Comparison of ENCODE assay signal across 8 cellular contexts in the genomic region with DNA sequence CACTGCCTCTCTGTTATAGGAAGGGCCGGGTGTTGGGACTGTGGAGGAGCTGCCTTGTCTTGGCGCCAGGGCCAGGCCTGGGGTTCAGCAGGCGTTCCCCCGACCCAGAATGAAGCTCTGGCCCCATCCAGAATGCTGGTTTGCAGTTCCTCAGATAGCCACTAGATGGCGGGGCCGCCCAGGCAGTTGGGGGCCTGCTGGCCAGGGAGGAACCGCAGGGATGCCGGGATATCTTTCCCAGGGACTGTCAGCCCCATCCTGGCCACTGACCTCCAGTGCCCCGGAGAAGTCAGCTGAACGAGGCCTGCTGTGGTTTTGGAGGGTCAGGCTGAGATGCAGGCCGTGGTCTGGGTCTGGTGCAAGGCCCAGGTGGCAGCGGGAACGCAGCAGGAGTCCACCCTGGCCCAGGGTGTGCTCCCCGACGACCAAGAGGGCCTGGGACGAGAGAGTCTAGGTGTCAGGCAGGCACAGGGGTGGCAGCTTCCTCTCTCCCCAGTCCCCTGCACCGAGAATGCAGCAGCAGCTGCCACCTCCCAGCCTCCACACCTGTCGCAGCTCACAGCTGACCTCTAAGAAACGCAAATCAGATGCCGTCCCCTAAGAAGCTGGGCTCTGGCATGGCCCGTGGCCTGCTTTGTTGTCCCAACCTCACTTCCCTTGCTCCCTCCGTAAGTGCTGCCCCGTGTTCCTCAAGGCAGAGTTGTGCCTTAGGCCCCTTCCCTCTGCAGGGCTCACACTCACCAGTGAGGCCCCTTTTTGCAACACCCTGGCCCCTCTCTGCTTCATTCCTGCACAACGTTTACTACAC. TPM values are rescaled to one million over a fixed set of nuclear protein-coding genes. Genes with fewer than 3 reads are reported as not detected.
A peak's percentile ranks its signal among the peaks of the same experiment; 100 is the strongest.
DNase-seq lines count a peak whose midpoint lies in the region; ATAC-seq and TF ChIP-seq lines count a peak whose summit lies in the region.

No MANE protein-coding gene starts in this region.

- no peak for TF ChIP-seq POLR2A in esophagus muscularis mucosa (IDR thresholded peaks at IDR 0.05; ENCODE audit: low read depth)

- TF ChIP-seq EP300 in esophagus muscularis mucosa (IDR thresholded peaks at IDR 0.05), result no peak

- peaks cover 9% of the 10 kb centered on the region for H3K4me1 Mint-ChIP-seq in GM23338
- peaks cover 0 to 5% (median 1%) of the 10 kb centered on the region in 4 donors for H3K4me1 Mint-ChIP-seq in naive thymus-derived CD8-positive, alpha-beta T cell

- 34% methylated on average over 9 of the region's 24 CpGs for WGBS in esophagus muscularis mucosa

- H3K4me2 ChIP-seq in GM23338, result no peak overlapping the region

- peaks cover 11% of the 10 kb centered on the region; the same call in 1 of the 2 replicates for H3F3A ChIP-seq in GM23338 (replicated peaks; ENCODE audit: low read depth)

- H3K4me3 Mint-ChIP-seq in GM23338, result no peak overlapping the region
- H3K4me3 Mint-ChIP-seq in naive thymus-derived CD8-positive, alpha-beta T cell, result no peak overlapping the region

- peak; percentile 99 for TF ChIP-seq CTCF in BJ (IDR thresholded peaks at IDR 0.05; ENCODE audit: insufficient read depth, low read depth, low read length)
- TF ChIP-seq CTCF in GM23338 (conservative IDR thresholded peaks at IDR 0.05; ENCODE audit: low read depth in 2 of 2), result peak; percentile 97 to 99
- peak in 2 of 3 experiments; percentile 95 to 98 for TF ChIP-seq CTCF in esophagus muscularis mucosa (IDR thresholded peaks at IDR 0.05)

- H3K27me3 Mint-ChIP-seq in GM23338 (ENCODE audit: insufficient read depth, low read depth, poor library complexity), result peaks cover 16% of the 10 kb centered on the region
- H3K27me3 Mint-ChIP-seq in naive thymus-derived CD8-positive, alpha-beta T cell, result no peaks in the 10 kb centered on the region

- POLR2A ChIA-PET in BJ (lab: Charles Lee), result no interaction called here
- POLR2A ChIA-PET in naive thymus-derived CD8-positive, alpha-beta T cell (lab: Charles Lee), result no interaction called here

- no peaks in the 10 kb centered on the region for H3K9me3 Mint-ChIP-seq in GM23338
- no peaks in the 10 kb centered on the region for H3K9me3 Mint-ChIP-seq in naive thymus-derived CD8-positive, alpha-beta T cell

- no peaks in the 10 kb centered on the region for H3K79me2 ChIP-seq in GM23338 (replicated peaks; ENCODE audit: insufficient read depth)

- CTCF ChIA-PET in BJ (lab: Yijun Ruan, JAX), result interaction anchor here (0.6 to 6.2 kb wide), 38 partner anchors 10 to 612 kb away, joined by 3 to 75 read pairs (median 4); no protein-coding TSS in a partner anchor

- H3K27ac ChIP-seq in GM23338 (ENCODE audit: low read depth) (peak overlapping the region; percentile 59; the same call in 1 of the 2 replicates), esophagus muscularis mucosa (replicated peaks in 1 of 4) (no peak overlapping the region)

- no peak overlapping the region for H3K27ac Mint-ChIP-seq in GM23338
- no peak overlapping the region for H3K27ac Mint-ChIP-seq in naive thymus-derived CD8-positive, alpha-beta T cell

- H3K27me3 ChIP-seq in BJ (ENCODE audit: control insufficient read depth, insufficient read depth, low read length) (0 out of 2 replicates have a peak, but pooled peaks cover 2% of the 10 kb centered on the region), GM23338 (ENCODE audit: insufficient read depth) (no peaks in the 10 kb centered on the region), NT2/D1 (ENCODE audit: insufficient read depth, insufficient read length) (no peaks in the 10 kb centered on the region), esophagus muscularis mucosa (no peaks in the 10 kb centered on the region)

- DNase-seq in BJ (ENCODE audit: low read depth) (no peak), GM23338 (ENCODE audit: low spot score) (peak; percentile 93), NT2/D1 (ENCODE audit: low read depth, low spot score) (peak; percentile 63), activated T-cell treated with anti-CD3 and anti-CD28 coated beads for 1 hour (ENCODE audit: low read depth) (peak; percentile 53), esophagus muscularis mucosa (ENCODE audit: extremely low spot score) (no peak)
- DNase-seq in naive thymus-derived CD8-positive, alpha-beta T cell, result peak; percentile 31 to 80 (median 60)
- peak; percentile 17 to 32 for DNase-seq in stimulated activated CD8-positive, alpha-beta memory T cell treated with anti-CD3 and anti-CD28 coated beads, Interleukin-7, amount 100 ng/mL, for 4 hours (ENCODE audit: low read depth in 2 of 2)

- H3K4me3 ChIP-seq in BJ (ENCODE audit: low read depth, low read length), result no peak overlapping the region
- no peak overlapping the region for H3K4me3 ChIP-seq in GM23338
- no peak overlapping the region for H3K4me3 ChIP-seq in NT2/D1 (ENCODE audit: insufficient read length, low read depth)
- no peak overlapping the region for H3K4me3 ChIP-seq in esophagus muscularis mucosa

- H3K9ac ChIP-seq in NT2/D1 (ENCODE audit: insufficient read length, low read depth), result peak overlapping the region; percentile 77

- intact Hi-C loops in esophagus muscularis mucosa (cut with DNase I), result loop anchor here (5.0 to 10.0 kb wide), 2 partner anchors 316 to 668 kb away; no protein-coding TSS in a partner anchor

- H4K20me1 ChIP-seq in GM23338 (replicated peaks; ENCODE audit: insufficient read depth), result no peaks in the 10 kb centered on the region

- no peaks in the 10 kb centered on the region for H3K9me2 ChIP-seq in GM23338 (ENCODE audit: insufficient read depth)

- ATAC-seq in GM23338 (peak; percentile 86), GM18907 (IDR thresholded peaks at IDR 0.05; ENCODE audit: unreplicated experiment) (no peak)
- ATAC-seq in naive thymus-derived CD8-positive, alpha-beta T cell, result peak; percentile 63 to 74

- no peaks in the 10 kb centered on the region for H3K36me3 ChIP-seq in BJ (ENCODE audit: control insufficient read depth, insufficient read depth, low read length)
- no peaks in the 10 kb centered on the region for H3K36me3 ChIP-seq in GM23338 (ENCODE audit: insufficient read depth)
- H3K36me3 ChIP-seq in NT2/D1 (ENCODE audit: insufficient read depth, insufficient read length, low read length), result no peaks in the 10 kb centered on the region
- no peaks in the 10 kb centered on the region for H3K36me3 ChIP-seq in esophagus muscularis mucosa

- H3K4me1 ChIP-seq in GM23338 (ENCODE audit: insufficient read depth) (no peaks in the 10 kb centered on the region; the same call in 1 of the 2 replicates), NT2/D1 (ENCODE audit: insufficient read depth, insufficient read length) (peaks cover 25% of the 10 kb centered on the region), esophagus muscularis mucosa (peaks cover 0 to 11% (median 4%) of the 10 kb centered on the region in 4 donors)

- H2AFZ ChIP-seq in GM23338, result peak overlapping the region; percentile 96; the same call in 1 of the 2 replicates

- H3K36me3 Mint-ChIP-seq in GM23338 (ENCODE audit: low read depth), result no peaks in the 10 kb centered on the region
- no peaks in the 10 kb centered on the region for H3K36me3 Mint-ChIP-seq in naive thymus-derived CD8-positive, alpha-beta T cell

- H3K9me3 ChIP-seq in NT2/D1 (ENCODE audit: insufficient read depth, low read length), result no peaks in the 10 kb centered on the region
- H3K9me3 ChIP-seq in esophagus muscularis mucosa, result no peaks in the 10 kb centered on the region

TF ChIP-seq in GM23338, 12 proteins besides CTCF, POLR2A, EP300 and RAD21:
- TF ChIP-seq POLR2AphosphoS5 (IDR thresholded peaks at IDR 0.05; ENCODE audit: low read depth), result no peak
- TF ChIP-seq, protein P1, sequence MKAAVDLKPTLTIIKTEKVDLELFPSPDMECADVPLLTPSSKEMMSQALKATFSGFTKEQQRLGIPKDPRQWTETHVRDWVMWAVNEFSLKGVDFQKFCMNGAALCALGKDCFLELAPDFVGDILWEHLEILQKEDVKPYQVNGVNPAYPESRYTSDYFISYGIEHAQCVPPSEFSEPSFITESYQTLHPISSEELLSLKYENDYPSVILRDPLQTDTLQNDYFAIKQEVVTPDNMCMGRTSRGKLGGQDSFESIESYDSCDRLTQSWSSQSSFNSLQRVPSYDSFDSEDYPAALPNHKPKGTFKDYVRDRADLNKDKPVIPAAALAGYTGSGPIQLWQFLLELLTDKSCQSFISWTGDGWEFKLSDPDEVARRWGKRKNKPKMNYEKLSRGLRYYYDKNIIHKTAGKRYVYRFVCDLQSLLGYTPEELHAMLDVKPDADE (IDR thresholded peaks at IDR 0.05), result no peak
- TF ChIP-seq, protein P2, sequence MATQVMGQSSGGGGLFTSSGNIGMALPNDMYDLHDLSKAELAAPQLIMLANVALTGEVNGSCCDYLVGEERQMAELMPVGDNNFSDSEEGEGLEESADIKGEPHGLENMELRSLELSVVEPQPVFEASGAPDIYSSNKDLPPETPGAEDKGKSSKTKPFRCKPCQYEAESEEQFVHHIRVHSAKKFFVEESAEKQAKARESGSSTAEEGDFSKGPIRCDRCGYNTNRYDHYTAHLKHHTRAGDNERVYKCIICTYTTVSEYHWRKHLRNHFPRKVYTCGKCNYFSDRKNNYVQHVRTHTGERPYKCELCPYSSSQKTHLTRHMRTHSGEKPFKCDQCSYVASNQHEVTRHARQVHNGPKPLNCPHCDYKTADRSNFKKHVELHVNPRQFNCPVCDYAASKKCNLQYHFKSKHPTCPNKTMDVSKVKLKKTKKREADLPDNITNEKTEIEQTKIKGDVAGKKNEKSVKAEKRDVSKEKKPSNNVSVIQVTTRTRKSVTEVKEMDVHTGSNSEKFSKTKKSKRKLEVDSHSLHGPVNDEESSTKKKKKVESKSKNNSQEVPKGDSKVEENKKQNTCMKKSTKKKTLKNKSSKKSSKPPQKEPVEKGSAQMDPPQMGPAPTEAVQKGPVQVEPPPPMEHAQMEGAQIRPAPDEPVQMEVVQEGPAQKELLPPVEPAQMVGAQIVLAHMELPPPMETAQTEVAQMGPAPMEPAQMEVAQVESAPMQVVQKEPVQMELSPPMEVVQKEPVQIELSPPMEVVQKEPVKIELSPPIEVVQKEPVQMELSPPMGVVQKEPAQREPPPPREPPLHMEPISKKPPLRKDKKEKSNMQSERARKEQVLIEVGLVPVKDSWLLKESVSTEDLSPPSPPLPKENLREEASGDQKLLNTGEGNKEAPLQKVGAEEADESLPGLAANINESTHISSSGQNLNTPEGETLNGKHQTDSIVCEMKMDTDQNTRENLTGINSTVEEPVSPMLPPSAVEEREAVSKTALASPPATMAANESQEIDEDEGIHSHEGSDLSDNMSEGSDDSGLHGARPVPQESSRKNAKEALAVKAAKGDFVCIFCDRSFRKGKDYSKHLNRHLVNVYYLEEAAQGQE (IDR thresholded peaks at IDR 0.05; ENCODE audit: unreplicated experiment), result no peak
- TF ChIP-seq EZH2 (IDR thresholded peaks at IDR 0.05; ENCODE audit: low read depth, unreplicated experiment), result no peak
- TF ChIP-seq NANOG (IDR thresholded peaks at IDR 0.05; ENCODE audit: borderline replicate concordance), result no peak
- TF ChIP-seq JUNB (IDR thresholded peaks at IDR 0.05; ENCODE audit: unreplicated experiment), result no peak
TF ChIP-seq in GM23338: peak in this region for 0.

RNA-seq across cellular contexts. Expression of gene RMI2, which starts 51.2 kb away (rescaled TPM):
- polyA plus RNA-seq in BJ (2011; rRNA removed) (1.7 and 3.2 TPM in 2 replicates), GM23338 (2016; fragmentation: Nextera tagmentation; extraction: Ambion mirVana) (103 and 108 TPM in 2 replicates)
- 1.2 TPM in 2 replicates for polyA minus RNA-seq in BJ (2011; rRNA and poly(A)+ RNA removed)
- 98.2 and 120 TPM in 2 replicates for total RNA-seq in GM23338 (2014; rRNA removed; shearing (Covaris generic))
- 1 to 10 TPM in 1 of 4 donors, under 1 TPM in 2, not detected in 1; 0.29 to 1.7 (median 0.33) TPM for total RNA-seq in esophagus muscularis mucosa
- 1 to 10 TPM; 2.4 to 2.8 TPM for total RNA-seq in naive thymus-derived CD8-positive, alpha-beta T cell
- 10 to 100 TPM in 1 of 3 donors, 1 to 10 TPM in 2; 1.3 to 13.5 (median 7.1) TPM for polyA plus RNA-seq in naive thymus-derived CD8-positive, alpha-beta T cell

Comparison
In these comparisons a context has a peak if more than half of its experiments do, and no peak if none do; other contexts are left out.
1. DNase-seq: peak in GM23338 (single experiment), NT2/D1 (single experiment), activated T-cell treated with anti-CD3 and anti-CD28 coated beads for 1 hour (single experiment), naive thymus-derived CD8-positive, alpha-beta T cell (10 of 10) and stimulated activated CD8-positive, alpha-beta memory T cell treated with anti-CD3 and anti-CD28 coated beads, Interleukin-7, amount 100 ng/mL, for 4 hours (2 of 2); none in BJ (single experiment) and esophagus muscularis mucosa (single experiment).
2. RNA of gene RMI2, which starts 51.2 kb away (total RNA-seq): 98.2 to 120 TPM in GM23338; 2.4 to 2.8 TPM in naive thymus-derived CD8-positive, alpha-beta T cell and 0.29 to 1.7 TPM in esophagus muscularis mucosa; every median in the first group is over 10 times any median in the second.
3. Peak in every context shown above with its lines, with median percentiles within 50 percentile points of each other: CTCF ChIP-seq.